ENCODE assay signal across 14 cellular contexts in genomic region chr6:135159531-135159930, GRCh38. TPM values are rescaled to one million over a fixed set of nuclear protein-coding genes. Genes with fewer than 3 reads are reported as not detected.
DNase-seq lines count a peak whose midpoint lies in the region; ATAC-seq, FAIRE-seq and TF ChIP-seq lines count a peak whose summit lies in the region.
"Had no signal": no experiment of that assay in that cellular context is flagged by ENCODE, and none has a peak within 500 bp of the region (broad histone marks: within the 10 kb centered on the region; RNA-seq: fewer than 3 reads in every experiment).

No MANE protein-coding gene starts in this region.

- TF ChIP-seq CTCF in uterus (IDR thresholded peaks at IDR 0.05) (no peak), SK-N-SH (IDR thresholded peaks at IDR 0.05) (no peak)

- H3K9me2 ChIP-seq in SK-N-SH: no peaks in the 10 kb centered on the region

- H3K4me3 Mint-ChIP-seq in activated CD4-positive, alpha-beta T cell treated with anti-CD3 and anti-CD28 coated beads for 36 hours: no peak overlapping the region
- H3K4me3 Mint-ChIP-seq in activated CD4-positive, alpha-beta T cell treated with anti-CD3 and anti-CD28 coated beads, Interleukin-2, amount 10 ng/mL, durations not matched to agents 7 days and 5 days: no peak overlapping the region

- no peak for TF ChIP-seq RAD21 in SK-N-SH (IDR thresholded peaks at IDR 0.05; ENCODE audit: low read length)

- H4K20me1 ChIP-seq in SK-N-SH (ENCODE audit: insufficient read depth): no peaks in the 10 kb centered on the region

- H3K4me3 ChIP-seq in uterus (no peak overlapping the region), neuronal stem cell (ENCODE audit: low read length in 2 of 2) (no peak overlapping the region), SK-N-SH (ENCODE audit: low read depth in 2 of 2, low read length in 1 of 2) (no peak overlapping the region)
- H3K4me3 ChIP-seq: body of pancreas, lung, ovary had no signal

- WGBS in neuronal stem cell (ENCODE audit: extremely low coverage in 2 of 2, insufficient read length in 2 of 2, insufficient replicate concordance in 1 of 2), 2 donors: no CpG with 5 or more reads among the region's 3 CpGs
- 69% methylated on average over 3 of the region's 3 CpGs for WGBS in SK-N-SH (ENCODE audit: low lambda C conversion rate)

- CTCF ChIA-PET in activated CD4-positive, alpha-beta T cell treated with anti-CD3 and anti-CD28 coated beads for 36 hours (lab: Charles Lee): interaction anchor here (0.7 to 1.3 kb wide), 2 partner anchors 13 to 96 kb away, joined by 3 to 6 read pairs; no protein-coding TSS in a partner anchor
- CTCF ChIA-PET in activated CD4-positive, alpha-beta T cell treated with anti-CD3 and anti-CD28 coated beads, Interleukin-2, amount 10 ng/mL, durations not matched to agents 7 days and 5 days (lab: Charles Lee): interaction anchor here (0.6 to 4.8 kb wide), 14 partner anchors 8 to 912 kb away, joined by 3 to 25 read pairs (median 4); no protein-coding TSS in a partner anchor
- CTCF ChIA-PET in SK-N-SH (lab: Yijun Ruan, JAX): interaction anchor here (1.3 kb wide), 1 partner anchor 15 kb away, joined by 3 read pairs; no protein-coding TSS in a partner anchor

- H3K36me3 ChIP-seq in uterus: no peaks in the 10 kb centered on the region
- H3K36me3 ChIP-seq in neuronal stem cell (replicated peaks in 1 of 2; ENCODE audit: control insufficient read depth in 2 of 2, insufficient read depth in 2 of 2, low read length in 2 of 2): no peaks in the 10 kb centered on the region
- no peaks in the 10 kb centered on the region for H3K36me3 ChIP-seq in SK-N-SH (replicated peaks in 1 of 2; ENCODE audit: control insufficient read depth in 1 of 2, insufficient read depth in 2 of 2, low read length in 1 of 2)
- H3K36me3 ChIP-seq: ovary had no signal

- H3K9me3 Mint-ChIP-seq in activated CD4-positive, alpha-beta T cell treated with anti-CD3 and anti-CD28 coated beads for 36 hours (ENCODE audit: low read depth): peaks cover 3% of the 10 kb centered on the region
- H3K9me3 Mint-ChIP-seq in activated CD4-positive, alpha-beta T cell treated with anti-CD3 and anti-CD28 coated beads, Interleukin-2, amount 10 ng/mL, durations not matched to agents 7 days and 5 days: peaks cover 2% of the 10 kb centered on the region

- H3K27ac Mint-ChIP-seq in activated CD4-positive, alpha-beta T cell treated with anti-CD3 and anti-CD28 coated beads for 36 hours: peak overlapping the region; percentile 7
- no peak overlapping the region for H3K27ac Mint-ChIP-seq in activated CD4-positive, alpha-beta T cell treated with anti-CD3 and anti-CD28 coated beads, Interleukin-2, amount 10 ng/mL, durations not matched to agents 7 days and 5 days

- no peaks in the 10 kb centered on the region for H3K9me3 ChIP-seq in uterus
- no peaks in the 10 kb centered on the region for H3K9me3 ChIP-seq in neuronal stem cell (replicated peaks in 1 of 2; ENCODE audit: control insufficient read depth in 2 of 2, insufficient read depth in 1 of 2, low read depth in 1 of 2, low read length in 2 of 2)
- H3K9me3 ChIP-seq in SK-N-SH: no peaks in the 10 kb centered on the region
- H3K9me3 ChIP-seq: body of pancreas, ovary had no signal

- H2BK15ac ChIP-seq in neuronal stem cell (ENCODE audit: low read length): no peak overlapping the region

- H3F3A ChIP-seq in SK-N-SH (replicated peaks; ENCODE audit: insufficient read depth): no peaks in the 10 kb centered on the region

- no peak overlapping the region for H3K4ac ChIP-seq in neuronal stem cell (ENCODE audit: low read length)

- H3K4me2 ChIP-seq in neuronal stem cell (ENCODE audit: insufficient read depth, low read length, poor library complexity, severe bottlenecking): no peak overlapping the region
- no peak overlapping the region for H3K4me2 ChIP-seq in SK-N-SH

- no peaks in the 10 kb centered on the region for H3K36me3 Mint-ChIP-seq in activated CD4-positive, alpha-beta T cell treated with anti-CD3 and anti-CD28 coated beads for 36 hours (ENCODE audit: low read depth)
- H3K36me3 Mint-ChIP-seq in activated CD4-positive, alpha-beta T cell treated with anti-CD3 and anti-CD28 coated beads, Interleukin-2, amount 10 ng/mL, durations not matched to agents 7 days and 5 days (ENCODE audit: low read depth): peaks cover 12% of the 10 kb centered on the region

- H3K27me3 ChIP-seq in uterus (no peaks in the 10 kb centered on the region), neuronal stem cell (ENCODE audit: control insufficient read depth in 3 of 3, insufficient read depth in 3 of 3, low read depth in 1 of 3, low read length in 3 of 3) (no peaks in the 10 kb centered on the region), SK-N-SH (ENCODE audit: insufficient read depth) (no peaks in the 10 kb centered on the region)
- H3K27me3 ChIP-seq: body of pancreas, ovary had no signal

- no peaks in the 10 kb centered on the region for H3K27me3 Mint-ChIP-seq in activated CD4-positive, alpha-beta T cell treated with anti-CD3 and anti-CD28 coated beads for 36 hours
- no peaks in the 10 kb centered on the region for H3K27me3 Mint-ChIP-seq in activated CD4-positive, alpha-beta T cell treated with anti-CD3 and anti-CD28 coated beads, Interleukin-2, amount 10 ng/mL, durations not matched to agents 7 days and 5 days

- no peak overlapping the region for H3K23ac ChIP-seq in neuronal stem cell (ENCODE audit: low read depth, low read length, poor library complexity)

- no peaks in the 10 kb centered on the region for H3K4me1 ChIP-seq in uterus
- peaks cover 0 to 1% of the 10 kb centered on the region in 2 donors for H3K4me1 ChIP-seq in neuronal stem cell (ENCODE audit: control insufficient read depth in 2 of 2, insufficient read depth in 1 of 2, low read depth in 1 of 2, low read length in 2 of 2)
- no peaks in the 10 kb centered on the region for H3K4me1 ChIP-seq in SK-N-SH (ENCODE audit: control insufficient read depth in 1 of 2, insufficient read depth in 2 of 2, low read depth in 1 of 2, low read length in 1 of 2)
- H3K4me1 ChIP-seq: body of pancreas had no signal

- no peak overlapping the region for H2BK5ac ChIP-seq in neuronal stem cell (ENCODE audit: low read length)

- H3K79me1 ChIP-seq in neuronal stem cell (ENCODE audit: low read depth, low read length): no peaks in the 10 kb centered on the region

- H3K9ac ChIP-seq in neuronal stem cell (ENCODE audit: low read depth, low read length, poor library complexity) (no peak overlapping the region), SK-N-SH (no peak overlapping the region)

- no peak overlapping the region for H3K18ac ChIP-seq in neuronal stem cell (ENCODE audit: low read length)

- no peak overlapping the region for H2BK120ac ChIP-seq in neuronal stem cell (ENCODE audit: low read depth, low read length)

- peak; percentile 79 for DNase-seq in activated CD4-positive, alpha-beta T cell treated with anti-CD3 and anti-CD28 coated beads for 36 hours
- DNase-seq in activated CD4-positive, alpha-beta T cell treated with anti-CD3 and anti-CD28 coated beads, Interleukin-2, amount 10 ng/mL, durations not matched to agents 7 days and 5 days: no peak
- DNase-seq in RCC 7860 (ENCODE audit: low spot score) (peak; percentile 29), iPS-NIHi7 (ENCODE audit: extremely low spot score) (peak; percentile 26), uterus (no peak), neuronal stem cell (ENCODE audit: low spot score) (no peak), SK-N-SH (no peak)
- DNase-seq: body of pancreas, NCI-H1105, NCI-H510A treated with DMSO at 0.1 percent for 48 hours, ovary, SIG-M5 had no signal

- ATAC-seq in activated CD4-positive, alpha-beta T cell treated with anti-CD3 and anti-CD28 coated beads for 36 hours: peak; percentile 66
- peak; percentile 44 for ATAC-seq in GM21619 (IDR thresholded peaks at IDR 0.05; ENCODE audit: unreplicated experiment)
- ATAC-seq: body of pancreas had no signal

- H4K8ac ChIP-seq in neuronal stem cell (ENCODE audit: low read depth, low read length): no peak overlapping the region

- H3K14ac ChIP-seq in neuronal stem cell (ENCODE audit: low read length): no peak overlapping the region

- no peak overlapping the region for H2BK12ac ChIP-seq in neuronal stem cell (ENCODE audit: low read length)

- H3K27ac ChIP-seq in uterus: no peak overlapping the region
- no peak overlapping the region for H3K27ac ChIP-seq in neuronal stem cell (replicated peaks; ENCODE audit: low read length)
- no peak overlapping the region for H3K27ac ChIP-seq in SK-N-SH (ENCODE audit: low read depth in 2 of 2, low read length in 1 of 2)
- H3K27ac ChIP-seq: body of pancreas, ovary had no signal

- FAIRE-seq in RCC 7860 (lab: Jason Lieb, UNC): no peak

- H3K4me1 Mint-ChIP-seq in activated CD4-positive, alpha-beta T cell treated with anti-CD3 and anti-CD28 coated beads for 36 hours: peaks cover 60% of the 10 kb centered on the region
- H3K4me1 Mint-ChIP-seq in activated CD4-positive, alpha-beta T cell treated with anti-CD3 and anti-CD28 coated beads, Interleukin-2, amount 10 ng/mL, durations not matched to agents 7 days and 5 days: peaks cover 42% of the 10 kb centered on the region

- TF ChIP-seq EP300 in SK-N-SH (IDR thresholded peaks at IDR 0.05; ENCODE audit: borderline replicate concordance in 1 of 2, low read depth in 1 of 2, low read length in 1 of 2): no peak

- no peaks in the 10 kb centered on the region for H3K79me2 ChIP-seq in SK-N-SH (ENCODE audit: insufficient read depth)

- POLR2A ChIA-PET in activated CD4-positive, alpha-beta T cell treated with anti-CD3 and anti-CD28 coated beads for 36 hours (lab: Charles Lee): interaction anchor here (0.9 kb wide), 1 partner anchor 105 kb away, joined by 3 read pairs; the partner anchor contains the start of gene HBS1L
- POLR2A ChIA-PET in activated CD4-positive, alpha-beta T cell treated with anti-CD3 and anti-CD28 coated beads, Interleukin-2, amount 10 ng/mL, durations not matched to agents 7 days and 5 days (lab: Charles Lee): interaction anchor here (0.7 kb wide), 1 partner anchor 891 kb away, joined by 4 read pairs; no protein-coding TSS in a partner anchor
- POLR2A ChIA-PET in SK-N-SH (lab: Yijun Ruan, JAX): no interaction called here

- intact Hi-C loops in activated CD4-positive, alpha-beta T cell treated with anti-CD3 and anti-CD28 coated beads for 36 hours (cut with DNase I, micrococcal nuclease): loop anchor here in 1 of 2 experiments (1.0 kb wide), 1 partner anchor 11 kb away; no protein-coding TSS in a partner anchor
- intact Hi-C loops in uterus (cut with DNase I; ENCODE audit: low total_unique reads): no loop called here

- H4K91ac ChIP-seq in neuronal stem cell (ENCODE audit: low read depth, low read length, poor library complexity): no peak overlapping the region

- no peak for TF ChIP-seq POLR2A in uterus (IDR thresholded peaks at IDR 0.05)

- H2AFZ ChIP-seq in neuronal stem cell (ENCODE audit: low read length) (no peak overlapping the region), SK-N-SH (ENCODE audit: low read depth) (no peak overlapping the region)

- no peak overlapping the region for H2AK5ac ChIP-seq in neuronal stem cell (ENCODE audit: low read depth, low read length)

RNA-seq across cellular contexts. Expression of gene MYB, which starts 21.6 kb away (rescaled TPM):
- total RNA-seq in activated CD4-positive, alpha-beta T cell treated with anti-CD3 and anti-CD28 coated beads for 36 hours: 10 to 100 TPM; 29.2 to 35.9 TPM
- 10 to 100 TPM; 12.6 to 13.5 TPM for total RNA-seq in activated CD4-positive, alpha-beta T cell treated with anti-CD3 and anti-CD28 coated beads, Interleukin-2, amount 10 ng/mL, durations not matched to agents 7 days and 5 days
- total RNA-seq in uterus: 1 to 10 TPM in 1 of 4 donors, under 1 TPM in 2, not detected in 1; 0.18 to 4.0 (median 0.59) TPM
- 2.6 TPM for polyA plus RNA-seq in neuronal stem cell (2013, experiment 1 of 2)
- polyA plus RNA-seq in neuronal stem cell (2013, experiment 2 of 2): 2.3 TPM
- 0.85 and 1.2 TPM in 2 replicates for polyA plus RNA-seq in SK-N-SH (2012; rRNA removed)
- polyA plus RNA-seq in SK-N-SH (2012; cell fraction: cytosol; rRNA removed): 1.0 TPM in 2 replicates
- polyA plus RNA-seq in SK-N-SH (2012; cell fraction: nucleus; rRNA removed): 1.1 and 1.3 TPM in 2 replicates
- total RNA-seq: body of pancreas had no signal

Comparison
In these comparisons a context has a peak if more than half of its experiments do, and no peak if none do; other contexts are left out.
1. DNase-seq: peak in activated CD4-positive, alpha-beta T cell treated with anti-CD3 and anti-CD28 coated beads for 36 hours (single experiment), RCC 7860 (single experiment) and iPS-NIHi7 (single experiment); none in activated CD4-positive, alpha-beta T cell treated with anti-CD3 and anti-CD28 coated beads, Interleukin-2, amount 10 ng/mL, durations not matched to agents 7 days and 5 days (single experiment), uterus (0 of 2), neuronal stem cell (single experiment) and SK-N-SH (single experiment).